23 cellular contexts compared by ENCODE assay signal in genomic region chr15:29226431-29227216, GRCh38. TPM values are rescaled to one million over a fixed set of nuclear protein-coding genes. Genes with fewer than 3 reads are reported as not detected.
DNase-seq lines count a peak whose midpoint lies in the region; ATAC-seq and TF ChIP-seq lines count a peak whose summit lies in the region.
"Had no signal": no experiment of that assay in that cellular context is flagged by ENCODE, and none has a peak within 500 bp of the region (broad histone marks: within the 10 kb centered on the region; RNA-seq: fewer than 3 reads in every experiment).

No MANE protein-coding gene starts in this region.

- intact Hi-C loops in MCF 10A (cut with micrococcal nuclease) = no loop called here

- H3K27ac ChIP-seq in endodermal cell (ENCODE audit: low read depth, low read length) (peak overlapping the region; percentile 80), osteoblast (ENCODE audit: low read depth, low read length) (no peak overlapping the region)
- H3K27ac ChIP-seq: brain microvascular endothelial cell, hepatocyte, left lung, psoas muscle, tibial artery had no signal

- POLR2A ChIA-PET in MCF 10A (lab: Yijun Ruan, JAX) = interaction anchor here (0.6 kb wide), 1 partner anchor 20 kb away, joined by 5 read pairs; no protein-coding TSS in a partner anchor

- DNase-seq in GM20000 (ENCODE audit: low spot score) (peak; percentile 13), NCI-H2081 treated with DMSO at 0.1 percent for 48 hours (lab: John Stamatoyannopoulos, UW) (peak; percentile 86), endodermal cell (no peak), osteoblast (ENCODE audit: insufficient read length, low spot score, missing footprints) (peak; percentile 10), medulla oblongata (ENCODE audit: extremely low spot score) (no peak), MCF 10A (ENCODE audit: unreplicated experiment) (no peak), DMS114 treated with DMSO at 0.1 percent for 48 hours (lab: John Stamatoyannopoulos, UW; ENCODE audit: unreplicated experiment) (no peak)
- DNase-seq: activated CD8-positive, alpha-beta T cell treated with anti-CD3 and anti-CD28 coated beads, Interleukin-2, amount 10 ng/mL, durations not matched to agents 7 days and 5 days; activated gamma-delta T cell; activated T-cell treated with anti-CD3 and anti-CD28 coated beads for 4 hours; brain microvascular endothelial cell; erythroblast; left lung; midbrain; NCI-H2029; NCI-H524; psoas muscle; stimulated activated naive CD8-positive, alpha-beta T cell treated with anti-CD3 and anti-CD28 coated beads, Interleukin-15, amount 100 ng/mL, for 72 hours; tibial artery had no signal

- H3K4me3 ChIP-seq in endodermal cell (ENCODE audit: low read length) (no peak overlapping the region), osteoblast (ENCODE audit: insufficient read depth, low read length) (no peak overlapping the region)
- H3K4me3 ChIP-seq: hepatocyte, K562, left lung, psoas muscle, tibial artery had no signal

- H3K9me3 Mint-ChIP-seq in endodermal cell (peaks cover 11% of the 10 kb centered on the region), MCF 10A (ENCODE audit: unreplicated experiment) (peaks cover 20% of the 10 kb centered on the region)
- H3K9me3 Mint-ChIP-seq: nephron; stimulated activated naive CD8-positive, alpha-beta T cell treated with anti-CD3 and anti-CD28 coated beads, Interleukin-15, amount 100 ng/mL, for 72 hours had no signal

- peaks cover 33% of the 10 kb centered on the region for H3K4me1 Mint-ChIP-seq in endodermal cell
- no peaks in the 10 kb centered on the region for H3K4me1 Mint-ChIP-seq in MCF 10A (ENCODE audit: insufficient read depth, unreplicated experiment)
- H3K4me1 Mint-ChIP-seq: stimulated activated naive CD8-positive, alpha-beta T cell treated with anti-CD3 and anti-CD28 coated beads, Interleukin-15, amount 100 ng/mL, for 72 hours had no signal

- H3K4me3 Mint-ChIP-seq in endodermal cell (no peak overlapping the region), MCF 10A (ENCODE audit: unreplicated experiment) (no peak overlapping the region)
- H3K4me3 Mint-ChIP-seq: activated CD8-positive, alpha-beta T cell treated with anti-CD3 and anti-CD28 coated beads, Interleukin-2, amount 10 ng/mL, durations not matched to agents 7 days and 5 days; stimulated activated naive CD8-positive, alpha-beta T cell treated with anti-CD3 and anti-CD28 coated beads, Interleukin-15, amount 100 ng/mL, for 72 hours had no signal

- H3K9me3 ChIP-seq in endodermal cell (ENCODE audit: control insufficient read depth, low read length) (no peaks in the 10 kb centered on the region), osteoblast (ENCODE audit: low read depth, low read length) (no peaks in the 10 kb centered on the region)
- H3K9me3 ChIP-seq: left lung, psoas muscle, tibial artery had no signal

- CTCF ChIA-PET in MCF 10A (lab: Yijun Ruan, JAX) = no interaction called here

- no peak overlapping the region for H3K4me2 ChIP-seq in osteoblast (ENCODE audit: insufficient read depth, low read length)
- H3K4me2 ChIP-seq: hepatocyte had no signal

- TF ChIP-seq CTCF in GM20000 (IDR thresholded peaks at IDR 0.05; ENCODE audit: extremely low read depth, missing control alignments) (no peak), endodermal cell (conservative IDR thresholded peaks at IDR 0.05) (no peak), osteoblast (IDR thresholded peaks at IDR 0.05; ENCODE audit: extremely low read depth, low read depth, low read length) (no peak), MCF 10A (IDR thresholded peaks at IDR 0.05; ENCODE audit: unreplicated experiment) (no peak)

- peaks cover 17% of the 10 kb centered on the region for H3K27me3 Mint-ChIP-seq in endodermal cell (ENCODE audit: insufficient read depth)
- peaks cover 53% of the 10 kb centered on the region for H3K27me3 Mint-ChIP-seq in MCF 10A (ENCODE audit: insufficient read depth, unreplicated experiment)

- BruUV-seq in MCF 10A (replicated peaks; lab: Mats Ljungman, UMichigan) = no TSS peak

- WGBS in endodermal cell (ENCODE audit: insufficient coverage in 1 of 2, insufficient read length in 1 of 2), 2 experiments = 84 to 88% methylated on average over 7 to 9 of the region's 9 CpGs

- H3K36me3 ChIP-seq in endodermal cell (ENCODE audit: control insufficient read depth, insufficient read depth, low read length) = no peaks in the 10 kb centered on the region
- no peaks in the 10 kb centered on the region for H3K36me3 ChIP-seq in osteoblast (ENCODE audit: insufficient read depth, low read length)
- H3K36me3 ChIP-seq: brain microvascular endothelial cell, left lung, tibial artery had no signal

- H3K27ac Mint-ChIP-seq in endodermal cell (no peak overlapping the region), MCF 10A (ENCODE audit: low read depth, unreplicated experiment) (no peak overlapping the region)
- H3K27ac Mint-ChIP-seq: activated CD8-positive, alpha-beta T cell treated with anti-CD3 and anti-CD28 coated beads, Interleukin-2, amount 10 ng/mL, durations not matched to agents 7 days and 5 days; stimulated activated naive CD8-positive, alpha-beta T cell treated with anti-CD3 and anti-CD28 coated beads, Interleukin-15, amount 100 ng/mL, for 72 hours had no signal

- H3K4me1 ChIP-seq in endodermal cell (ENCODE audit: control insufficient read depth, insufficient read depth, low read length) = no peaks in the 10 kb centered on the region
- no peaks in the 10 kb centered on the region for H3K4me1 ChIP-seq in osteoblast (ENCODE audit: insufficient read depth, low read length)
- H3K4me1 ChIP-seq: left lung, psoas muscle, tibial artery had no signal

- H3K9ac ChIP-seq in endodermal cell (ENCODE audit: extremely low read depth, low read length, poor library complexity, severe bottlenecking) = no peak overlapping the region

- no peaks in the 10 kb centered on the region for H4K20me1 ChIP-seq in osteoblast (ENCODE audit: insufficient read depth, low read length)

- H3K27me3 ChIP-seq in endodermal cell (ENCODE audit: control insufficient read depth, insufficient read depth, low read length, poor library complexity, severe bottlenecking) = peaks cover 36% of the 10 kb centered on the region
- no peaks in the 10 kb centered on the region for H3K27me3 ChIP-seq in osteoblast (ENCODE audit: insufficient read depth, low read length)
- H3K27me3 ChIP-seq: brain microvascular endothelial cell, hepatocyte, left lung had no signal

- no peak for ATAC-seq in HG02763 (IDR thresholded peaks at IDR 0.05; ENCODE audit: unreplicated experiment)
- ATAC-seq: activated CD8-positive, alpha-beta T cell treated with anti-CD3 and anti-CD28 coated beads, Interleukin-2, amount 10 ng/mL, durations not matched to agents 7 days and 5 days; K562; left lung; psoas muscle; stimulated activated naive CD8-positive, alpha-beta T cell treated with anti-CD3 and anti-CD28 coated beads, Interleukin-15, amount 100 ng/mL, for 72 hours had no signal

- H3K79me2 ChIP-seq in osteoblast (ENCODE audit: insufficient read depth, low read length) = no peaks in the 10 kb centered on the region
- H3K79me2 ChIP-seq: hepatocyte had no signal

- H3K36me3 Mint-ChIP-seq in endodermal cell (ENCODE audit: low read depth) = peaks cover 7% of the 10 kb centered on the region
- H3K36me3 Mint-ChIP-seq in MCF 10A (ENCODE audit: insufficient read depth, unreplicated experiment) = peaks cover 7% of the 10 kb centered on the region

- no peak overlapping the region for H2AFZ ChIP-seq in osteoblast (ENCODE audit: low read length)
- H2AFZ ChIP-seq: hepatocyte had no signal

RNA-seq across cellular contexts. Expression of gene NSMCE3, which starts 43.0 kb away (rescaled TPM):
- total RNA-seq in endodermal cell (10 to 100 TPM; 31.5 to 40.8 TPM), osteoblast (9.8 and 10.0 TPM in 2 replicates), MCF 10A (2022) (6.7 and 9.1 TPM in 2 replicates)
- 14.5 TPM for polyA plus RNA-seq in endodermal cell (2013, experiment 1 of 2)
- polyA plus RNA-seq in endodermal cell (2013, experiment 2 of 2) = 13.0 TPM

Comparison
In these comparisons a context has a peak if more than half of its experiments do, and no peak if none do; other contexts are left out.
1. DNase-seq: peak in GM20000 (single experiment), NCI-H2081 treated with DMSO at 0.1 percent for 48 hours (single experiment) and osteoblast (single experiment); none in endodermal cell (single experiment), medulla oblongata (single experiment), MCF 10A (single experiment) and DMS114 treated with DMSO at 0.1 percent for 48 hours (single experiment).